24 cellular contexts compared by ENCODE assay signal in genomic region chr6:55957961-55958422, GRCh38.
DNase-seq lines count a peak whose midpoint lies in the region; ATAC-seq and TF ChIP-seq lines count a peak whose summit lies in the region.
"Had no signal": no experiment of that assay in that cellular context is flagged by ENCODE, and none has a peak within 500 bp of the region (broad histone marks: within the 10 kb centered on the region; RNA-seq: fewer than 3 reads in every experiment).

No MANE protein-coding gene starts in this region.

- no peaks in the 10 kb centered on the region for H3K9me3 Mint-ChIP-seq in nephron
- H3K9me3 Mint-ChIP-seq: neural progenitor cell; stimulated activated naive CD8-positive, alpha-beta T cell treated with anti-CD3 and anti-CD28 coated beads, Interleukin-15, Interleukin-2, amounts not matched to agents 100 ng/mL and 50 ng/mL, for 24 hours had no signal

- peak; percentile 25 for DNase-seq in EL
- peak; percentile 79 for DNase-seq in fibroblast of mammary gland (ENCODE audit: low read depth)
- DNase-seq in NCI-H1105 treated with DMSO at 0.1 percent for 48 hours (lab: John Stamatoyannopoulos, UW) = no peak
- no peak for DNase-seq in NCI-H748 (lab: John Stamatoyannopoulos, UW; ENCODE audit: unreplicated experiment)
- no peak for DNase-seq in sciatic nerve (ENCODE audit: low spot score)
- DNase-seq: activated CD4-positive, alpha-beta T cell treated with anti-CD3 and anti-CD28 coated beads, Interleukin-2, amount 50 U/mL, for 4 hours; activated effector memory CD4-positive, alpha-beta T cell treated with anti-CD3 and anti-CD28 coated beads, Interleukin-2, amount 50 U/mL, for 16 hours; Calu3; dermis blood vessel endothelial cell; left cardiac atrium; MM.1S; mucosa of descending colon; NCI-H2171 treated with DMSO at 0.1 percent for 48 hours; NCI-H748 treated with DMSO at 0.1 percent for 48 hours; psoas muscle; SJCRH30; small intestine; stimulated activated CD4-positive, alpha-beta T cell treated with anti-CD3 and anti-CD28 coated beads, Interleukin-4, amount 100 ng/mL, for 1 hour; trophoblast cell had no signal

- intact Hi-C loops in sciatic nerve (cut with DNase I) = no loop called here

- no peaks in the 10 kb centered on the region for H3K27me3 Mint-ChIP-seq in nephron (ENCODE audit: low read depth)
- H3K27me3 Mint-ChIP-seq: B cell; stimulated activated naive CD8-positive, alpha-beta T cell treated with anti-CD3 and anti-CD28 coated beads, Interleukin-15, Interleukin-2, amounts not matched to agents 100 ng/mL and 50 ng/mL, for 24 hours had no signal

- peaks cover 20% of the 10 kb centered on the region for H3K4me1 Mint-ChIP-seq in nephron
- H3K4me1 Mint-ChIP-seq: B cell, neural progenitor cell had no signal

- peak overlapping the region in 2 of 3 experiments; percentile 6 to 22 for H3K27ac Mint-ChIP-seq in nephron
- H3K27ac Mint-ChIP-seq: B cell; neural progenitor cell; stimulated activated naive CD8-positive, alpha-beta T cell treated with anti-CD3 and anti-CD28 coated beads, Interleukin-15, Interleukin-2, amounts not matched to agents 100 ng/mL and 50 ng/mL, for 24 hours had no signal

- no peak overlapping the region for H3K4me3 ChIP-seq in fibroblast of mammary gland (ENCODE audit: control insufficient read depth, low read depth, low read length)
- H3K4me3 ChIP-seq: mucosa of descending colon, neural progenitor cell, psoas muscle, SJCRH30 had no signal

- no peak for TF ChIP-seq CTCF in fibroblast of mammary gland (conservative IDR thresholded peaks at IDR 0.05; ENCODE audit: control insufficient read depth, insufficient read depth, low read depth, low read length)
- no peak for TF ChIP-seq CTCF in nephron (IDR thresholded peaks at IDR 0.05; ENCODE audit: unreplicated experiment in 3 of 3)

- no peaks in the 10 kb centered on the region for H3K36me3 Mint-ChIP-seq in nephron (ENCODE audit: low read depth)
- H3K36me3 Mint-ChIP-seq: neural progenitor cell had no signal

- H3K4me3 Mint-ChIP-seq in nephron = no peak overlapping the region
- H3K4me3 Mint-ChIP-seq: B cell; neural progenitor cell; stimulated activated naive CD8-positive, alpha-beta T cell treated with anti-CD3 and anti-CD28 coated beads, Interleukin-15, Interleukin-2, amounts not matched to agents 100 ng/mL and 50 ng/mL, for 24 hours had no signal

- no peak for ATAC-seq in sciatic nerve
- ATAC-seq: mucosa of descending colon, psoas muscle had no signal

TF ChIP-seq in PFSK-1, 5 proteins besides CTCF, POLR2A, EP300 and RAD21:
- TF ChIP-seq POLR2AphosphoS5 (IDR thresholded peaks at IDR 0.05; ENCODE audit: low read depth, low read length) (no peak), SIN3A (IDR thresholded peaks at IDR 0.05; ENCODE audit: borderline replicate concordance, insufficient read depth, low read length) (0 out of 2 replicates have a peak, but pooled peaks have one; percentile 14)

Comparison
In these comparisons a context has a peak if more than half of its experiments do, and no peak if none do; other contexts are left out.
1. DNase-seq: peak in EL (single experiment) and fibroblast of mammary gland (single experiment); none in NCI-H1105 treated with DMSO at 0.1 percent for 48 hours (single experiment), NCI-H748 (single experiment) and sciatic nerve (single experiment).